ENCODE assay signal across 9 cellular contexts in the genomic region with DNA sequence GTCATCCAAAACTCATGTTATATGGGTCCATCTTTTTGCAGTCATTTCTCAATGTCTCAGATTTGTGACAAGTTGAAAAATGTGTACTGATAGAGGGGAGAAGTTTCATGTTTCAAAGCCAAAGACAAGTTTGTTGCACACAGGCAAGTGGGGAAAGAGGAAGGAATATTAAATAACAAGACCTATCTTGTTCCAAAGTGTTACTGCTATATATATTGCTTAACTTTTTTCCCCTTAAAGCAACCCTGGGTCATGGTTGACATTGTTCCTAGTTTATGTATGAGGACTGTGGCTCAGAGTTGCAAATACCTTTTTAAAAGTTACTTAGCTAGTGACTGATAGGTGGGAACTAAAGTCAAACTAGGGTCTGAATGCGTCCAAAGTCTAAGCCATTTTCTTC. TPM values are rescaled to one million over a fixed set of nuclear protein-coding genes. Genes with fewer than 3 reads are reported as not detected.
DNase-seq lines count a peak whose midpoint lies in the region; TF ChIP-seq lines count a peak whose summit lies in the region.
"Had no signal": no experiment of that assay in that cellular context is flagged by ENCODE, and none has a peak within 500 bp of the region (broad histone marks: within the 10 kb centered on the region; RNA-seq: fewer than 3 reads in every experiment).

No MANE protein-coding gene starts in this region.

- H3K36me3 ChIP-seq in BJ (ENCODE audit: control insufficient read depth, insufficient read depth, low read length) (no peaks in the 10 kb centered on the region), mucosa of rectum (ENCODE audit: control insufficient read depth in 2 of 2, insufficient read depth in 2 of 2, low read length in 2 of 2) (no peaks in the 10 kb centered on the region)

- H3K27ac ChIP-seq in mucosa of rectum (ENCODE audit: low read depth in 2 of 2, low read length in 2 of 2), result peak overlapping the region; percentile 14 to 88

- peaks cover 68% of the 10 kb centered on the region for H3K4me1 Mint-ChIP-seq in activated T-helper 2 cell treated with anti-CD3 and anti-CD28 coated beads, Interferon-gamma antibody, Interleukin-2, Interleukin-4, amounts not matched to agents 10 μg/mL and 5 μg/mL and 100 μg/mL, durations not matched to agents 14 hours and 24 hours and 36 hours (ENCODE audit: low read depth)

- no peaks in the 10 kb centered on the region for H3K9me3 ChIP-seq in mucosa of rectum (ENCODE audit: control insufficient read depth in 2 of 2, low read length in 2 of 2)

- POLR2A ChIA-PET in BJ (lab: Charles Lee), result no interaction called here

- H3K27ac Mint-ChIP-seq in activated T-helper 2 cell treated with anti-CD3 and anti-CD28 coated beads, Interferon-gamma antibody, Interleukin-2, Interleukin-4, amounts not matched to agents 10 μg/mL and 5 μg/mL and 100 μg/mL, durations not matched to agents 14 hours and 24 hours and 36 hours, result peak overlapping the region; percentile 96

- H3K27me3 ChIP-seq in BJ (ENCODE audit: control insufficient read depth, insufficient read depth, low read length) (no peaks in the 10 kb centered on the region), mucosa of rectum (ENCODE audit: control insufficient read depth in 2 of 2, insufficient read depth in 2 of 2, low read length in 2 of 2) (peaks cover 3 to 14% of the 10 kb centered on the region in 2 donors)

- H3K4me3 ChIP-seq in BJ (ENCODE audit: low read depth, low read length), result peak overlapping the region; percentile 69
- peak overlapping the region; percentile 84 for H3K4me3 ChIP-seq in HFF-Myc (replicated peaks; ENCODE audit: low read depth, low read length)
- peak overlapping the region; percentile 76 to 82 for H3K4me3 ChIP-seq in mucosa of rectum (ENCODE audit: low read length in 2 of 2)

- H3K36me3 Mint-ChIP-seq in activated T-helper 2 cell treated with anti-CD3 and anti-CD28 coated beads, Interferon-gamma antibody, Interleukin-2, Interleukin-4, amounts not matched to agents 10 μg/mL and 5 μg/mL and 100 μg/mL, durations not matched to agents 14 hours and 24 hours and 36 hours (ENCODE audit: low read depth), result peaks cover 56% of the 10 kb centered on the region

- in situ Hi-C loops in GM13977 (cut with MboI; ENCODE audit: low pct_unique_long_range_greater_than_20kb, low sequenced_read_pairs, unreplicated experiment), result loop anchor here (10.0 kb wide), 2 partner anchors 154 to 354 kb away; no protein-coding TSS in a partner anchor

- no peak for DNase-seq in BJ (ENCODE audit: low read depth)
- DNase-seq in HFF-Myc (ENCODE audit: extremely low read depth, low read depth), result no peak
- DNase-seq in activated T-helper 2 cell treated with anti-CD3 and anti-CD28 coated beads, Interferon-gamma antibody, Interleukin-2, Interleukin-4, amounts not matched to agents 10 μg/mL and 5 μg/mL and 100 μg/mL, durations not matched to agents 14 hours and 24 hours and 36 hours (ENCODE audit: low spot score), result no peak
- no peak for DNase-seq in amniotic stem cell (lab: John Stamatoyannopoulos, UW)
- DNase-seq in GM13977 (ENCODE audit: low spot score), result no peak
- DNase-seq in COR-L47 (lab: John Stamatoyannopoulos, UW), result no peak
- no peak for DNase-seq in NCI-H187 treated with DMSO at 0.1 percent for 48 hours (lab: John Stamatoyannopoulos, UW)
- DNase-seq: NCI-H2029 treated with DMSO at 0.1 percent for 48 hours had no signal

- intact Hi-C loops in activated T-helper 2 cell treated with anti-CD3 and anti-CD28 coated beads, Interferon-gamma antibody, Interleukin-2, Interleukin-4, amounts not matched to agents 10 μg/mL and 5 μg/mL and 100 μg/mL, durations not matched to agents 14 hours and 24 hours and 36 hours (cut with micrococcal nuclease), result loop anchor here (1.0 to 5.0 kb wide), 4 partner anchors 7 to 280 kb away; no protein-coding TSS in a partner anchor

- H3K27me3 Mint-ChIP-seq in activated T-helper 2 cell treated with anti-CD3 and anti-CD28 coated beads, Interferon-gamma antibody, Interleukin-2, Interleukin-4, amounts not matched to agents 10 μg/mL and 5 μg/mL and 100 μg/mL, durations not matched to agents 14 hours and 24 hours and 36 hours (ENCODE audit: low read depth), result no peaks in the 10 kb centered on the region

- peaks cover 5 to 6% of the 10 kb centered on the region in 2 donors for H3K4me1 ChIP-seq in mucosa of rectum (ENCODE audit: control insufficient read depth in 2 of 2, insufficient read depth in 2 of 2, low read length in 2 of 2)

- peak overlapping the region in 1 of 2 donors; percentile 68 for H3K9ac ChIP-seq in mucosa of rectum (ENCODE audit: low read depth in 1 of 2, low read length in 2 of 2)

- peak overlapping the region; percentile 98 for H3K4me3 Mint-ChIP-seq in activated T-helper 2 cell treated with anti-CD3 and anti-CD28 coated beads, Interferon-gamma antibody, Interleukin-2, Interleukin-4, amounts not matched to agents 10 μg/mL and 5 μg/mL and 100 μg/mL, durations not matched to agents 14 hours and 24 hours and 36 hours (ENCODE audit: low read depth)

- TF ChIP-seq CTCF in BJ (IDR thresholded peaks at IDR 0.05; ENCODE audit: insufficient read depth, low read depth, low read length), result no peak
- no peak for TF ChIP-seq CTCF in HFF-Myc (IDR thresholded peaks at IDR 0.05; ENCODE audit: low read depth, low read length, missing control alignments)
- TF ChIP-seq CTCF in GM13977 (IDR thresholded peaks at IDR 0.05; ENCODE audit: extremely low read depth, insufficient read depth, missing control alignments), result no peak

- CTCF ChIA-PET in BJ (lab: Yijun Ruan, JAX), result interaction anchor here (3.1 to 4.1 kb wide), 2 partner anchors 9 to 354 kb away, joined by 22 to 40 read pairs; no protein-coding TSS in a partner anchor

- H3K9me3 Mint-ChIP-seq in activated T-helper 2 cell treated with anti-CD3 and anti-CD28 coated beads, Interferon-gamma antibody, Interleukin-2, Interleukin-4, amounts not matched to agents 10 μg/mL and 5 μg/mL and 100 μg/mL, durations not matched to agents 14 hours and 24 hours and 36 hours, result no peaks in the 10 kb centered on the region

RNA-seq across cellular contexts. Expression of a gene that starts 1.7 kb away (rescaled TPM):
- 17.6 and 37.3 TPM in 2 replicates for polyA plus RNA-seq in BJ (2011; rRNA removed)
- 28.8 and 31.0 TPM in 2 replicates for polyA minus RNA-seq in BJ (2011; rRNA and poly(A)+ RNA removed)
- total RNA-seq in activated T-helper 2 cell treated with anti-CD3 and anti-CD28 coated beads, Interferon-gamma antibody, Interleukin-2, Interleukin-4, amounts not matched to agents 10 μg/mL and 5 μg/mL and 100 μg/mL, durations not matched to agents 14 hours and 24 hours and 36 hours, result 96.5 and 106 TPM in 2 replicates
